Comparison of ENCODE assay signal across 23 cellular contexts in genomic region chr13:85093808-85094207, GRCh38.
DNase-seq lines count a peak whose midpoint lies in the region; ATAC-seq and TF ChIP-seq lines count a peak whose summit lies in the region.
"Had no signal": no experiment of that assay in that cellular context is flagged by ENCODE, and none has a peak within 500 bp of the region (broad histone marks: within the 10 kb centered on the region; RNA-seq: fewer than 3 reads in every experiment).

No MANE protein-coding gene starts in this region.

- H3K4me3 ChIP-seq in astrocyte of the cerebellum (ENCODE audit: low read depth, low read length) (no peak overlapping the region), suprapubic skin (no peak overlapping the region)
- H3K4me3 ChIP-seq: SJCRH30, spleen, upper lobe of right lung had no signal

- no peaks in the 10 kb centered on the region for H3K36me3 Mint-ChIP-seq in activated CD4-positive, alpha-beta T cell treated with anti-CD3 and anti-CD28 coated beads for 36 hours (ENCODE audit: low read depth)
- H3K36me3 Mint-ChIP-seq: CD4-positive, CD25-positive, alpha-beta regulatory T cell; IgD-negative memory B cell; stimulated activated memory B cell treated with anti-CD40 and anti-IgM and Interleukin-4, amounts not matched to agents 10 μg/mL and 1 μg/mL and 100 μg/mL, for 72 hours had no signal

- WGBS in suprapubic skin: 59% methylated on average over 5 of the region's 5 CpGs

- intact Hi-C loops in activated CD4-positive, alpha-beta T cell treated with anti-CD3 and anti-CD28 coated beads for 36 hours (cut with DNase I, micrococcal nuclease): no loop called here
- intact Hi-C loops in left cardiac atrium (cut with DNase I): no loop called here

- no peaks in the 10 kb centered on the region for H3K4me1 Mint-ChIP-seq in activated CD4-positive, alpha-beta T cell treated with anti-CD3 and anti-CD28 coated beads for 36 hours
- H3K4me1 Mint-ChIP-seq: CD4-positive, CD25-positive, alpha-beta regulatory T cell; central memory CD8-positive, alpha-beta T cell; IgD-negative memory B cell; stimulated activated memory B cell treated with anti-CD40 and anti-IgM and Interleukin-4, amounts not matched to agents 10 μg/mL and 1 μg/mL and 100 μg/mL, for 72 hours had no signal

- no peak for ATAC-seq in activated CD4-positive, alpha-beta T cell treated with anti-CD3 and anti-CD28 coated beads for 36 hours
- peak in 1 of 2 donors; percentile 96 for ATAC-seq in left cardiac atrium
- ATAC-seq: left lobe of liver; stimulated activated memory B cell treated with anti-CD40 and anti-IgM and Interleukin-4, amounts not matched to agents 10 μg/mL and 1 μg/mL and 100 μg/mL, for 72 hours; upper lobe of right lung had no signal

- POLR2A ChIA-PET in activated CD4-positive, alpha-beta T cell treated with anti-CD3 and anti-CD28 coated beads for 36 hours (lab: Charles Lee): no interaction called here

- DNase-seq in activated CD4-positive, alpha-beta T cell treated with anti-CD3 and anti-CD28 coated beads for 36 hours: peak; percentile 4
- no peak for DNase-seq in activated CD4-positive, alpha-beta T cell treated with anti-CD3 and anti-CD28 coated beads, Interleukin-2, amount 50 U/mL, for 48 hours
- DNase-seq in astrocyte of the cerebellum (ENCODE audit: low read depth) (peak; percentile 8), left cardiac atrium (peak; percentile 42), suprapubic skin (ENCODE audit: low spot score in 2 of 2) (peak in 1 of 2 donors; percentile 60), COLO668 (lab: John Stamatoyannopoulos, UW; ENCODE audit: unreplicated experiment) (no peak), NCI-H2029 (lab: John Stamatoyannopoulos, UW) (no peak)
- DNase-seq in NK-92 treated with Interleukin-12 subunit alpha and Interleukin-12 subunit beta, amount 100 ng/mL, for 24 hours (lab: John Stamatoyannopoulos, UW): no peak
- DNase-seq: 8988T; activated CD4-positive, alpha-beta T cell treated with anti-CD3 and anti-CD28 coated beads for 48 hours; activated naive CD4-positive, alpha-beta T cell treated with anti-CD3 and anti-CD28 coated beads, Interleukin-2, amount 50 U/mL, for 16 hours; CD4-positive, CD25-positive, alpha-beta regulatory T cell; DMS79 treated with DMSO at 0.1 percent for 48 hours; GOT3; NCI-H1048; SJCRH30; spleen; upper lobe of right lung had no signal

- no peak for TF ChIP-seq CTCF in astrocyte of the cerebellum (IDR thresholded peaks at IDR 0.05; ENCODE audit: low read depth, low read length, missing control alignments)
- no peak for TF ChIP-seq CTCF in suprapubic skin (IDR thresholded peaks at IDR 0.05)

- TF ChIP-seq POLR2A in suprapubic skin (IDR thresholded peaks at IDR 0.05): no peak

- H3K27ac ChIP-seq in suprapubic skin: peak overlapping the region; percentile 33
- H3K27ac ChIP-seq: parathyroid adenoma, SJCRH30, spleen, upper lobe of right lung had no signal

- no peak overlapping the region for H3K4me3 Mint-ChIP-seq in activated CD4-positive, alpha-beta T cell treated with anti-CD3 and anti-CD28 coated beads for 36 hours
- H3K4me3 Mint-ChIP-seq: CD4-positive, CD25-positive, alpha-beta regulatory T cell; central memory CD8-positive, alpha-beta T cell; IgD-negative memory B cell; stimulated activated memory B cell treated with anti-CD40 and anti-IgM and Interleukin-4, amounts not matched to agents 10 μg/mL and 1 μg/mL and 100 μg/mL, for 72 hours had no signal

- no peaks in the 10 kb centered on the region for H3K9me3 Mint-ChIP-seq in activated CD4-positive, alpha-beta T cell treated with anti-CD3 and anti-CD28 coated beads for 36 hours (ENCODE audit: low read depth)

- H3K4me1 ChIP-seq in suprapubic skin: peaks cover 4% of the 10 kb centered on the region
- H3K4me1 ChIP-seq: parathyroid adenoma, SJCRH30, spleen, upper lobe of right lung had no signal

- TF ChIP-seq EP300 in suprapubic skin (IDR thresholded peaks at IDR 0.05): no peak

- H3K27ac Mint-ChIP-seq in activated CD4-positive, alpha-beta T cell treated with anti-CD3 and anti-CD28 coated beads for 36 hours: no peak overlapping the region
- H3K27ac Mint-ChIP-seq: CD4-positive, CD25-positive, alpha-beta regulatory T cell; IgD-negative memory B cell; stimulated activated memory B cell treated with anti-CD40 and anti-IgM and Interleukin-4, amounts not matched to agents 10 μg/mL and 1 μg/mL and 100 μg/mL, for 72 hours had no signal

- CTCF ChIA-PET in activated CD4-positive, alpha-beta T cell treated with anti-CD3 and anti-CD28 coated beads for 36 hours (lab: Charles Lee): no interaction called here

- no peaks in the 10 kb centered on the region for H3K36me3 ChIP-seq in suprapubic skin
- H3K36me3 ChIP-seq: SJCRH30, spleen, upper lobe of right lung had no signal

- H3K27me3 ChIP-seq in suprapubic skin: no peaks in the 10 kb centered on the region
- H3K27me3 ChIP-seq: SJCRH30, spleen, upper lobe of right lung had no signal

- in situ Hi-C loops in astrocyte of the cerebellum (cut with HindIII; ENCODE audit: low sequenced_read_pairs): no loop called here

- H3K27me3 Mint-ChIP-seq in activated CD4-positive, alpha-beta T cell treated with anti-CD3 and anti-CD28 coated beads for 36 hours: no peaks in the 10 kb centered on the region
- H3K27me3 Mint-ChIP-seq: central memory CD8-positive, alpha-beta T cell; IgD-negative memory B cell; stimulated activated memory B cell treated with anti-CD40 and anti-IgM and Interleukin-4, amounts not matched to agents 10 μg/mL and 1 μg/mL and 100 μg/mL, for 72 hours had no signal

- no peaks in the 10 kb centered on the region for H3K9me3 ChIP-seq in suprapubic skin
- H3K9me3 ChIP-seq: SJCRH30, upper lobe of right lung had no signal

Comparison
In these comparisons a context has a peak if more than half of its experiments do, and no peak if none do; other contexts are left out.
1. DNase-seq: peak in activated CD4-positive, alpha-beta T cell treated with anti-CD3 and anti-CD28 coated beads for 36 hours (single experiment), astrocyte of the cerebellum (single experiment) and left cardiac atrium (single experiment); none in activated CD4-positive, alpha-beta T cell treated with anti-CD3 and anti-CD28 coated beads, Interleukin-2, amount 50 U/mL, for 48 hours (0 of 2), COLO668 (single experiment), NK-92 treated with Interleukin-12 subunit alpha and Interleukin-12 subunit beta, amount 100 ng/mL, for 24 hours (single experiment) and NCI-H2029 (single experiment).